ENCODE assay signal across 22 cellular contexts in the genomic region with DNA sequence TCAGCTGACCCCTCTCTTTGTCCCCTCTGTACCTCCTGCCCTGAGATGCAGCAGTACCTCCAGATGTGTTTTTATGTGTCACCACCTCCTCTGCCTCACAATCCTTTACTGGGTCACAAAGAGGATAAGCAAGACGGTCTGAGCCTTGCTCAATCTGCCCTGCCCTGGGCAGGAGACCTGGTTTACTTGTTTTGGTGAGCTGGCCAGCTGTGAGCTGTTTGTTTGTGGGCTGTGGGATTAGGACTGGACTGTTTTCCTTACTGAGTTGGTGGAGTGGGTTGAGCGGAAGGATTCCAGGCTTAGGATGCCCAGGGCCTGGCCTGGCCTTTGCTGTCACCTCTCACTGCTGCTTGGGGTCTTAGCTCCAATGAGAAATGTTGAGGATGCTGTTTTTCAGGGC.
"Had no signal": no experiment of that assay in that cellular context is flagged by ENCODE, and none has a peak within 500 bp of the region (broad histone marks: within the 10 kb centered on the region; RNA-seq: fewer than 3 reads in every experiment).

No MANE protein-coding gene starts in this region.

- H3K27ac ChIP-seq: breast epithelium, foreskin keratinocyte, heart left ventricle, lower lobe of right lung, right lobe of liver, testis, transverse colon, uterus had no signal

- H3K36me3 ChIP-seq: breast epithelium, heart left ventricle, lower lobe of right lung, right lobe of liver, transverse colon, uterus had no signal

- ATAC-seq: esophagus mucosa; foreskin keratinocyte; heart left ventricle; lower lobe of right lung; naive thymus-derived CD4-positive, alpha-beta T cell; stimulated activated naive B cell treated with anti-CD40 and anti-IgM and Interleukin-4, amounts not matched to agents 10 μg/mL and 1 μg/mL and 100 μg/mL, for 72 hours; WTC11 had no signal

- H3K4me3 ChIP-seq: breast epithelium, heart left ventricle, lower lobe of right lung, right lobe of liver, testis, transverse colon, uterus had no signal

- H3K4me1 Mint-ChIP-seq: activated CD4-positive, alpha-beta memory T cell treated with anti-CD3 and anti-CD28 coated beads, Interleukin-2, amount 10 ng/mL, durations not matched to agents 7 days and 5 days; activated CD4-positive, alpha-beta T cell treated with anti-CD3 and anti-CD28 coated beads, Interleukin-2, amount 10 ng/mL, durations not matched to agents 7 days and 5 days; stimulated activated naive B cell treated with anti-CD40 and anti-IgM and Interleukin-4, amounts not matched to agents 10 μg/mL and 1 μg/mL and 100 μg/mL, for 72 hours had no signal

- H3K4me3 Mint-ChIP-seq: activated CD4-positive, alpha-beta memory T cell treated with anti-CD3 and anti-CD28 coated beads, Interleukin-2, amount 10 ng/mL, durations not matched to agents 7 days and 5 days; activated CD4-positive, alpha-beta T cell treated with anti-CD3 and anti-CD28 coated beads, Interleukin-2, amount 10 ng/mL, durations not matched to agents 7 days and 5 days; activated T-cell treated with anti-CD3 and anti-CD28 coated beads, Interleukin-2, amount 50 U/mL, for 24 hours; naive thymus-derived CD4-positive, alpha-beta T cell; stimulated activated naive B cell treated with anti-CD40 and anti-IgM and Interleukin-4, amounts not matched to agents 10 μg/mL and 1 μg/mL and 100 μg/mL, for 72 hours; WTC11 had no signal

- H3K4me1 ChIP-seq: breast epithelium, foreskin keratinocyte, heart left ventricle, lower lobe of right lung, transverse colon, uterus had no signal

- DNase-seq: activated CD4-positive, alpha-beta memory T cell treated with anti-CD3 and anti-CD28 coated beads, Interleukin-2, amount 10 ng/mL, durations not matched to agents 7 days and 5 days; activated CD4-positive, alpha-beta T cell treated with anti-CD3 and anti-CD28 coated beads for 1 hour; activated CD4-positive, alpha-beta T cell treated with anti-CD3 and anti-CD28 coated beads, Interleukin-2, amount 10 ng/mL, durations not matched to agents 7 days and 5 days; activated CD8-positive, alpha-beta memory T cell treated with anti-CD3 and anti-CD28 coated beads, Interleukin-2, amount 50 U/mL, for 48 hours; activated gamma-delta T cell treated with Interleukin-2 at 50 U/mL for 16 hours; activated naive CD4-positive, alpha-beta T cell treated with anti-CD3 and anti-CD28 coated beads, Interleukin-2, amount 50 U/mL, for 16 hours; activated T-cell treated with anti-CD3 and anti-CD28 coated beads, Interleukin-2, amount 50 U/mL, for 24 hours; central memory CD4-positive, alpha-beta T cell; foreskin keratinocyte; heart left ventricle; lower lobe of right lung; naive thymus-derived CD4-positive, alpha-beta T cell; right lobe of liver; small intestine; stimulated activated naive B cell treated with anti-CD40 and anti-IgM and Interleukin-4, amounts not matched to agents 10 μg/mL and 1 μg/mL and 100 μg/mL, for 72 hours; T-helper 2 cell; testis; transverse colon; uterus had no signal

- H3K9me3 ChIP-seq: breast epithelium, heart left ventricle, lower lobe of right lung, right lobe of liver, testis, transverse colon, uterus had no signal

- H3K27ac Mint-ChIP-seq: activated CD4-positive, alpha-beta memory T cell treated with anti-CD3 and anti-CD28 coated beads, Interleukin-2, amount 10 ng/mL, durations not matched to agents 7 days and 5 days; activated CD4-positive, alpha-beta T cell treated with anti-CD3 and anti-CD28 coated beads, Interleukin-2, amount 10 ng/mL, durations not matched to agents 7 days and 5 days; activated T-cell treated with anti-CD3 and anti-CD28 coated beads, Interleukin-2, amount 50 U/mL, for 24 hours; naive thymus-derived CD4-positive, alpha-beta T cell; stimulated activated naive B cell treated with anti-CD40 and anti-IgM and Interleukin-4, amounts not matched to agents 10 μg/mL and 1 μg/mL and 100 μg/mL, for 72 hours; WTC11 had no signal

- H3K27me3 ChIP-seq: breast epithelium, foreskin keratinocyte, right lobe of liver, testis, transverse colon, uterus had no signal

- H3K36me3 Mint-ChIP-seq: naive thymus-derived CD4-positive, alpha-beta T cell; stimulated activated naive B cell treated with anti-CD40 and anti-IgM and Interleukin-4, amounts not matched to agents 10 μg/mL and 1 μg/mL and 100 μg/mL, for 72 hours had no signal

- H3K9me3 Mint-ChIP-seq: activated CD4-positive, alpha-beta memory T cell treated with anti-CD3 and anti-CD28 coated beads, Interleukin-2, amount 10 ng/mL, durations not matched to agents 7 days and 5 days; activated CD4-positive, alpha-beta T cell treated with anti-CD3 and anti-CD28 coated beads, Interleukin-2, amount 10 ng/mL, durations not matched to agents 7 days and 5 days; activated T-cell treated with anti-CD3 and anti-CD28 coated beads, Interleukin-2, amount 50 U/mL, for 24 hours had no signal

- H3K27me3 Mint-ChIP-seq: activated CD4-positive, alpha-beta memory T cell treated with anti-CD3 and anti-CD28 coated beads, Interleukin-2, amount 10 ng/mL, durations not matched to agents 7 days and 5 days had no signal
